In the genomic region with DNA sequence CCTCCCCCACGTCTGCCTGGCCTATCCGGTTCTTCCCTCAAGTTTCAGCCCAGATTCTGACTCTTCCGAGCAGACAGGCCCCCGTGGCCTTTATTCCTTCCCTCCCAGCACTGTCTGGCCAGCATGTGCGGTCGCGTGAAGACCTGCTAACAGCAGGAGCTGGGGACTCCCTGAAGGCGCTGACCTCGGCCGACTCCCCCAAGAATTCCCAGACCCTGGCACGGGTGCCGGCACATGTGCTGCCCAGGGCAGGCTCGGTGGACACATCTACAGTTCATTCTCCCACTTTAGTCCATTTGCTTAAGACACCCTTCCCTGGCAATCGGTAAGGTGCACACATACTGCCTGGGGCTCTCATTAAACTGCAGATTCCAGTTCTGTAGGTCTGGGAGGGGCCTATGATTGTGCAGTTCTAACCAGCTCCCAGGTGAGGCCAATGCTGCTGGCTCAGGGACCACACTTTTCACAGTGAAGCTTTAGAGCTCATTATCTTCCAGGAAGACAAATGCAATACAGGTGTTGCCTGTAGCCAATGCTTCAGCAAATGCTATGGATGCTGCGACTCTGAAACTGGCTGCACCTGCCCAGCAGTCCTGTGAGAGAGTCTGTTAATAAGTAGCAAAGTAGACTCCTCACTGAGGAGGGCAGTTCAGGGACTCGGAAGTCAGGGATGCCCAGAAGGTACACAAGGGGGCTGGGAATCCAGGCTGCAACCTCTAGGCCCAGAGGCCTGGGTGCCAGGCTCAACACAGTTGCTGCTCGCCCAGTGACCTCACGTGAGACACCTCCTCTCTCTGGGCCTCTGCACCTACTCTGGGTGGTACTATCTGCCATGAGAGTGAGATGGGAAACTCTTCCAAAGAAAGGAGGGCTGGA, we compare ENCODE assay signal across 17 cellular contexts. TPM values are rescaled to one million over a fixed set of nuclear protein-coding genes. Genes with fewer than 3 reads are reported as not detected.
A peak's percentile ranks its signal among the peaks of the same experiment; 100 is the strongest.
DNase-seq lines count a peak whose midpoint lies in the region; ATAC-seq and TF ChIP-seq lines count a peak whose summit lies in the region.
"Had no signal": no experiment of that assay in that cellular context is flagged by ENCODE, and none has a peak within 500 bp of the region (broad histone marks: within the 10 kb centered on the region; RNA-seq: fewer than 3 reads in every experiment).

No MANE protein-coding gene starts in this region.

- H3K27ac Mint-ChIP-seq in T-helper 2 cell treated with Interferon-gamma antibody and Interleukin-4, amounts not matched to agents 5 μg/mL and 100 μg/mL, for 36 hours, result peak overlapping the region; percentile 82
- H3K27ac Mint-ChIP-seq: activated naive CD4-positive, alpha-beta T cell treated with anti-CD3 and anti-CD28 coated beads for 36 hours had no signal

- H3K79me2 ChIP-seq in hepatocyte, result no peaks in the 10 kb centered on the region

- H3K9me3 ChIP-seq in Peyer's patch (no peaks in the 10 kb centered on the region), hepatocyte (ENCODE audit: low read depth) (no peaks in the 10 kb centered on the region)
- H3K9me3 ChIP-seq: left lung had no signal

- peaks cover 5 to 52% (median 10%) of the 10 kb centered on the region in 4 donors for H3K4me1 ChIP-seq in Peyer's patch
- peaks cover 19% of the 10 kb centered on the region for H3K4me1 ChIP-seq in hepatocyte (ENCODE audit: insufficient read depth)

- peaks cover 1% of the 10 kb centered on the region for H3K36me3 Mint-ChIP-seq in T-helper 2 cell treated with Interferon-gamma antibody and Interleukin-4, amounts not matched to agents 5 μg/mL and 100 μg/mL, for 36 hours (ENCODE audit: low read depth)

- H3K4me3 Mint-ChIP-seq in T-helper 2 cell treated with Interferon-gamma antibody and Interleukin-4, amounts not matched to agents 5 μg/mL and 100 μg/mL, for 36 hours, result no peak overlapping the region
- H3K4me3 Mint-ChIP-seq: activated naive CD4-positive, alpha-beta T cell treated with anti-CD3 and anti-CD28 coated beads for 36 hours had no signal

- no peak for DNase-seq in T-helper 2 cell treated with Interferon-gamma antibody and Interleukin-4, amounts not matched to agents 5 μg/mL and 100 μg/mL, for 36 hours (ENCODE audit: low spot score)
- DNase-seq in T-helper 2 cell, result no peak
- DNase-seq in Peyer's patch, result no peak
- peak; percentile 66 for DNase-seq in hepatocyte (ENCODE audit: low spot score)
- DNase-seq in GM10248 (ENCODE audit: extremely low spot score), result no peak
- no peak for DNase-seq in stimulated activated naive CD4-positive, alpha-beta T cell treated with Interleukin-2 at 50 U/mL for 16 hours (lab: John Stamatoyannopoulos, UW)
- DNase-seq: activated naive CD4-positive, alpha-beta T cell treated with anti-CD3 and anti-CD28 coated beads for 36 hours; DMS153; glutamatergic neuron; Karpas-422; left lung; NCI-H1694 treated with DMSO at 0.1 percent for 48 hours; NCI-H774; SHP77 had no signal

- no peaks in the 10 kb centered on the region for H3K27me3 ChIP-seq in Peyer's patch
- H3K27me3 ChIP-seq in hepatocyte, result no peaks in the 10 kb centered on the region
- H3K27me3 ChIP-seq: left lung had no signal

- H3K4me3 ChIP-seq in Peyer's patch, result no peak overlapping the region
- no peak overlapping the region for H3K4me3 ChIP-seq in hepatocyte
- no peak overlapping the region for H3K4me3 ChIP-seq in skin epidermis
- H3K4me3 ChIP-seq: left lung had no signal

- H3K4me1 Mint-ChIP-seq in T-helper 2 cell treated with Interferon-gamma antibody and Interleukin-4, amounts not matched to agents 5 μg/mL and 100 μg/mL, for 36 hours (ENCODE audit: low read depth), result peaks cover 26% of the 10 kb centered on the region

- 66% methylated on average over 18 of the region's 18 CpGs for WGBS in hepatocyte (ENCODE audit: low lambda C conversion rate, missing lambda C conversion rate)

- H3K27ac ChIP-seq in Peyer's patch (peak overlapping the region in 3 of 4 donors; percentile 72 to 87 (median 86)), hepatocyte (peak overlapping the region; percentile 70), skin epidermis (peak overlapping the region in 17 of 21 experiments; percentile 39 to 98 (median 88))
- H3K27ac ChIP-seq: HL-60, left lung had no signal

- no peak overlapping the region for H3K4me2 ChIP-seq in hepatocyte

- no peaks in the 10 kb centered on the region for H3K27me3 Mint-ChIP-seq in T-helper 2 cell treated with Interferon-gamma antibody and Interleukin-4, amounts not matched to agents 5 μg/mL and 100 μg/mL, for 36 hours (ENCODE audit: low read depth)

- ATAC-seq in HG03520 (IDR thresholded peaks at IDR 0.05; ENCODE audit: unreplicated experiment), result no peak
- ATAC-seq: left lung had no signal

- no peaks in the 10 kb centered on the region for H4K20me1 ChIP-seq in hepatocyte (ENCODE audit: insufficient read depth, poor library complexity, severe bottlenecking)

- POLR2A ChIA-PET in GM10248 (lab: Yijun Ruan, JAX), result no interaction called here

- no peak overlapping the region for H2AFZ ChIP-seq in hepatocyte

- H3K9me3 Mint-ChIP-seq in T-helper 2 cell treated with Interferon-gamma antibody and Interleukin-4, amounts not matched to agents 5 μg/mL and 100 μg/mL, for 36 hours, result no peaks in the 10 kb centered on the region
- H3K9me3 Mint-ChIP-seq: activated naive CD4-positive, alpha-beta T cell treated with anti-CD3 and anti-CD28 coated beads for 36 hours had no signal

- no peaks in the 10 kb centered on the region for H3K9me2 ChIP-seq in hepatocyte (replicated peaks; ENCODE audit: insufficient read depth)

- TF ChIP-seq CTCF in Peyer's patch (IDR thresholded peaks at IDR 0.05) (no peak), hepatocyte (IDR thresholded peaks at IDR 0.05; ENCODE audit: poor library complexity) (no peak), GM10248 (IDR thresholded peaks at IDR 0.05; ENCODE audit: control extremely low read depth, extremely low read depth, low read depth, missing control alignments) (no peak)

- CTCF ChIA-PET in GM10248 (lab: Yijun Ruan, JAX), result interaction anchor here (1.0 to 9.9 kb wide), 7 partner anchors 15 to 655 kb away, joined by 3 to 126 read pairs (median 4); no protein-coding TSS in a partner anchor

- no peak for TF ChIP-seq POLR2A in Peyer's patch (IDR thresholded peaks at IDR 0.05)

- H3K36me3 ChIP-seq in Peyer's patch (no peaks in the 10 kb centered on the region), hepatocyte (replicated peaks; ENCODE audit: insufficient read depth, low read depth) (no peaks in the 10 kb centered on the region)
- H3K36me3 ChIP-seq: left lung had no signal

RNA-seq across cellular contexts. Expression of a gene that starts 45.4 kb away (rescaled TPM):
- total RNA-seq in Peyer's patch, result 10 to 100 TPM in 3 of 4 donors, 1 to 10 TPM in 1; 8.6 to 33.0 (median 12.5) TPM
- 14.7 and 19.4 TPM in 2 replicates for total RNA-seq in hepatocyte
- 8.0 and 13.2 TPM in 2 replicates for polyA plus RNA-seq in hepatocyte
